1 cellular context compared by ENCODE assay signal in the genomic region with DNA sequence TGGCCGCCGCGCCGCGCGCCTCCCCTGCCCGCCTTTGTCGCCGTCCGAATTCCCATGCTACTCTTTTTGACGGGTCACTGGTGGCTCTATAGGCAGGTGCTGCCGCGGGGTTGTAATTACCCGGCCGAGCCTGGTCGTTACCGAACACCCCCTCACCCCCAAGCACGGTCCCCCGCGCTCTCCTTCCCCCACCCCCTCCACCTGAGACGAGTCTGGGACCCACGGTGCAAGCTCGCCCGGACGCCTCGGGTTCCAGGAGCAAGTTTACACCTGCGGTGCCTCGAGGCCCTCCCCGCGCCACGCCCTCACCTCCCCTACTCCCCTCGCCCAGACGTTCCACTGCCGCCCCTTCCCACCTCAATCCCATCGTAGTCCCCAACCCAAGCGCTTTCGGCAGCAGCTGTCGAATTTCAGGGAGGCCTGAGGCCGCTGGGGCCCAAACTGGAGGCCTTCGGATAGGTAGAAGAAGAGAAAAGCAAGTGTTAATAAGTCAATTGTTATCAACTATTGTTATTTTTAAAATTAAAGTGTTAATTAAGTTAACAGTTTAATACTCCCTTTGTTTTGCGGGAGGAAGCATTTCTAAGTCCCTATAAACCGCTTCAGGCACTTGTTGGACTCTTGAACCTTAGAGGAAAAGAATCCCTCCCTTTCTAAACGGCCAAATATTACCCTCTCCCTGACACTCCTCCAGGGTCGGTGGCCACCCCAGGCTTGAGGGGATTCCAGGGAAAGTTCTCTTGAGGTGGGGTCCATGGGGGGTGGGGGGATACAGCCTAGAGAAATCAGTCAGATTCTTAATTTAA.
TF ChIP-seq lines count a peak whose summit lies in the region.

No MANE protein-coding gene starts in this region.

TF ChIP-seq in GM12878, 131 proteins besides CTCF, POLR2A, EP300 and RAD21 (continued from another document):
- TF ChIP-seq MTA3 (IDR thresholded peaks at IDR 0.05; ENCODE audit: borderline replicate concordance, low read length) (no peak), PBX3 (IDR thresholded peaks at IDR 0.05; ENCODE audit: insufficient replicate concordance, low read depth, low read length) (no peak), IRF3 (IDR thresholded peaks at IDR 0.05) (no peak), EZH2 (IDR thresholded peaks at IDR 0.05; ENCODE audit: borderline replicate concordance, control insufficient read depth, low read depth, low read length) (0 out of 2 replicates have a peak, but pooled peaks have one; percentile 18), RAD51 (IDR thresholded peaks at IDR 0.05) (no peak), ATF7 (IDR thresholded peaks at IDR 0.05; ENCODE audit: low read depth) (no peak), HDAC2 (IDR thresholded peaks at IDR 0.05) (no peak)
